ENCODE assay signal across 1 cellular context in the genomic region with DNA sequence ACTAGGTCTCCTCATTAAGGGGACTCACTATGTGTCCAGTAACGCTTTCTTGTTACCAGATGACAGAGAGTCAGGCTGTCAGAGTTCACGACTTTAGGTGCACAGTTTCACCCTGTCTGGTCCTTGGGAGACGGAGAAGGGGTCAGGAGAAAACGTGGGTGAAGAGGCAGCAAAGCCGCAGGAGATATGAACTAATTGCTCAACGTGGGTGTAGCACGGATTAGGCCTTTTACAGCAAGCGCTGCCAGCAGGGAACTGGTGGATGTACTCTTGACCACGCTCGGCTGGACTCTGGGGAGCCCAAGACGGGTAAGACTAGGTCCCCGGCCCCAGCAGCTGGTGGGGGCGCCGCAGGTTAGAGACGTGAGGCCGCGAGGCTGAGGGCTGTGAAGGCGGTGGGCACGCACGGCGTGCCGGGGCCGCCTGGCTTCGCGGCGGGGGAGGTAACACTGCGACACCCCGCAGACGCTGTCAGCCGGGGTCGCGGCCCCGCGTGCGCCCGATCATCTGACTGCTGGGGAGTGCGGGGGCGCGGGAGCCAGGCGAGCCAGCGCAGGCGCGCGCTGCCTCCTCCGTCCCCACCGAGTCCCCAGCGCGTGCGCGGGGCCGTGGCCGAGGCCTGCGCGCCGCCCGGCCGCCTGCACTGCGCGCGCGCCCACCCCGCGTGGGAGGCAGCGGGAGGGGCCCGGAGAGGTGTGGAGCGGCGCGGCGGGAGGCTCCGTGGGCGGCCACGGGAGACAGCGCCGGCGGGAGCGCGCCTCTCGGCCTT.
A peak's percentile ranks its signal among the peaks of the same experiment; 100 is the strongest.
TF ChIP-seq lines count a peak whose summit lies in the region.

Gene CLIP4 (plus strand): TSS at position 575 of the 769 bp plus-strand sequence. CDS start 5,974 bp downstream, outside the sequence.

TF ChIP-seq in A549, 52 proteins besides CTCF, POLR2A, EP300 and RAD21 (continued from another document):
- TF ChIP-seq, protein P1, sequence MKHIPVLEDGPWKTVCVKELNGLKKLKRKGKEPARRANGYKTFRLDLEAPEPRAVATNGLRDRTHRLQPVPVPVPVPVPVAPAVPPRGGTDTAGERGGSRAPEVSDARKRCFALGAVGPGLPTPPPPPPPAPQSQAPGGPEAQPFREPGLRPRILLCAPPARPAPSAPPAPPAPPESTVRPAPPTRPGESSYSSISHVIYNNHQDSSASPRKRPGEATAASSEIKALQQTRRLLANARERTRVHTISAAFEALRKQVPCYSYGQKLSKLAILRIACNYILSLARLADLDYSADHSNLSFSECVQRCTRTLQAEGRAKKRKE (CRISPR knock-in tag; IDR thresholded peaks at IDR 0.05; ENCODE audit: low read depth): peak; percentile 75; the same call in 1 of the 2 replicates
- TF ChIP-seq, protein P2, sequence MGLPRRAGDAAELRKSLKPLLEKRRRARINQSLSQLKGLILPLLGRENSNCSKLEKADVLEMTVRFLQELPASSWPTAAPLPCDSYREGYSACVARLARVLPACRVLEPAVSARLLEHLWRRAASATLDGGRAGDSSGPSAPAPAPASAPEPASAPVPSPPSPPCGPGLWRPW (IDR thresholded peaks at IDR 0.05): no peak
- peak; percentile 78 for TF ChIP-seq MAX (IDR thresholded peaks at IDR 0.05)
- TF ChIP-seq HOXA7 (CRISPR knock-in tag; IDR thresholded peaks at IDR 0.05): no peak
- no peak for TF ChIP-seq GATA3 (IDR thresholded peaks at IDR 0.05; ENCODE audit: borderline replicate concordance)
- no peak for TF ChIP-seq FOXS1 (CRISPR knock-in tag; IDR thresholded peaks at IDR 0.05)
- TF ChIP-seq SREBF2 (IDR thresholded peaks at IDR 0.05): no peak
- no peak for TF ChIP-seq MYC (IDR thresholded peaks at IDR 0.05; ENCODE audit: borderline replicate concordance, low read length)
- TF ChIP-seq MAZ (IDR thresholded peaks at IDR 0.05; ENCODE audit: borderline replicate concordance, low read depth, low read length): no peak
- TF ChIP-seq CHD4 (IDR thresholded peaks at IDR 0.05; ENCODE audit: borderline replicate concordance): no peak
- no peak for TF ChIP-seq HEYL (CRISPR knock-in tag; IDR thresholded peaks at IDR 0.05)
- no peak for TF ChIP-seq JUNB (IDR thresholded peaks at IDR 0.05)
- TF ChIP-seq RCOR1 (IDR thresholded peaks at IDR 0.05; ENCODE audit: low read depth, low read length): no peak
- TF ChIP-seq EHMT2 (IDR thresholded peaks at IDR 0.05; ENCODE audit: low read depth): no peak
- no peak for TF ChIP-seq RFX5 (IDR thresholded peaks at IDR 0.05)
- no peak for TF ChIP-seq ZC3H11A (IDR thresholded peaks at IDR 0.05)
- TF ChIP-seq HOXB13 (CRISPR knock-in tag; IDR thresholded peaks at IDR 0.05; ENCODE audit: low read depth): peak; percentile 53; the same call in 1 of the 2 replicates
- no peak for TF ChIP-seq NFE2L2 (conservative IDR thresholded peaks at IDR 0.05; ENCODE audit: low read length)
- TF ChIP-seq BHLHE40 (IDR thresholded peaks at IDR 0.05; ENCODE audit: low read depth, low read length): 0 out of 2 replicates have a peak, but pooled peaks have one; percentile 1
- TF ChIP-seq NR3C1 (IDR thresholded peaks at IDR 0.05): no peak
- TF ChIP-seq EHF (CRISPR knock-in tag; IDR thresholded peaks at IDR 0.05): no peak
- TF ChIP-seq CBX8 (IDR thresholded peaks at IDR 0.05): no peak
- TF ChIP-seq PHF8 (IDR thresholded peaks at IDR 0.05; ENCODE audit: borderline replicate concordance, low read depth): no peak; the same call in 1 of the 2 replicates
- TF ChIP-seq RARB (CRISPR knock-in tag; IDR thresholded peaks at IDR 0.05): no peak
- TF ChIP-seq ZFP36 (IDR thresholded peaks at IDR 0.05; ENCODE audit: borderline replicate concordance, partially characterized antibody): no peak
- 0 out of 2 replicates have a peak, but pooled peaks have one; percentile 17 for TF ChIP-seq NPAS2 (CRISPR knock-in tag; IDR thresholded peaks at IDR 0.05; ENCODE audit: borderline replicate concordance)
- TF ChIP-seq SMC3 (IDR thresholded peaks at IDR 0.05): no peak
- TF ChIP-seq TFCP2L1 (CRISPR knock-in tag; IDR thresholded peaks at IDR 0.05): no peak
- TF ChIP-seq ESRRA (IDR thresholded peaks at IDR 0.05; ENCODE audit: borderline replicate concordance, low read length): no peak
- no peak for TF ChIP-seq TP53 (CRISPR knock-in tag; IDR thresholded peaks at IDR 0.05)
- TF ChIP-seq FOSL2 (IDR thresholded peaks at IDR 0.05): no peak
- TF ChIP-seq FOSL2 (CRISPR knock-in tag; IDR thresholded peaks at IDR 0.05): no peak
- TF ChIP-seq POLR2AphosphoS2 (conservative IDR thresholded peaks at IDR 0.05; ENCODE audit: low read length): no peak
- no peak for TF ChIP-seq USF2 (IDR thresholded peaks at IDR 0.05)
- no peak for TF ChIP-seq ZSCAN20 (CRISPR knock-in tag; IDR thresholded peaks at IDR 0.05)
- TF ChIP-seq JUN (IDR thresholded peaks at IDR 0.05): peak; percentile 50 to 75; a peak in 2 of 5 replicates
- peak in 1 of 2 experiments; percentile 31; a peak in 1 of 4 replicates for TF ChIP-seq CEBPB (IDR thresholded peaks at IDR 0.05)
- no peak for TF ChIP-seq KDM1A (IDR thresholded peaks at IDR 0.05; ENCODE audit: low read depth)
- TF ChIP-seq FOSB (CRISPR knock-in tag; IDR thresholded peaks at IDR 0.05): no peak
- peak; percentile 34; the same call in 1 of the 2 replicates for TF ChIP-seq RNF2 (IDR thresholded peaks at IDR 0.05; ENCODE audit: borderline replicate concordance, low read depth)
- TF ChIP-seq E2F6 (IDR thresholded peaks at IDR 0.05; ENCODE audit: borderline replicate concordance, low read depth): peak; percentile 84
- TF ChIP-seq, protein P3, sequence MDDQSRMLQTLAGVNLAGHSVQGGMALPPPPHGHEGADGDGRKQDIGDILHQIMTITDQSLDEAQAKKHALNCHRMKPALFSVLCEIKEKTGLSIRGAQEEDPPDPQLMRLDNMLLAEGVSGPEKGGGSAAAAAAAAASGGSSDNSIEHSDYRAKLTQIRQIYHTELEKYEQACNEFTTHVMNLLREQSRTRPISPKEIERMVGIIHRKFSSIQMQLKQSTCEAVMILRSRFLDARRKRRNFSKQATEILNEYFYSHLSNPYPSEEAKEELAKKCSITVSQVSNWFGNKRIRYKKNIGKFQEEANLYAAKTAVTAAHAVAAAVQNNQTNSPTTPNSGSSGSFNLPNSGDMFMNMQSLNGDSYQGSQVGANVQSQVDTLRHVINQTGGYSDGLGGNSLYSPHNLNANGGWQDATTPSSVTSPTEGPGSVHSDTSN (IDR thresholded peaks at IDR 0.05): no peak
- peak; percentile 77; the same call in 1 of the 2 replicates for TF ChIP-seq HOXB5 (CRISPR knock-in tag; IDR thresholded peaks at IDR 0.05)
- TF ChIP-seq CHD2 (IDR thresholded peaks at IDR 0.05; ENCODE audit: low read length, partially characterized antibody): no peak
- TF ChIP-seq MAFK (IDR thresholded peaks at IDR 0.05; ENCODE audit: partially characterized antibody): no peak
TF ChIP-seq in A549: peak in this region for 12.
